ENCODE assay signal across 9 cellular contexts in genomic region chr10:16967000-16967865, GRCh38.
DNase-seq lines count a peak whose midpoint lies in the region; ATAC-seq, FAIRE-seq and TF ChIP-seq lines count a peak whose summit lies in the region.
"Had no signal": no experiment of that assay in that cellular context is flagged by ENCODE, and none has a peak within 500 bp of the region (broad histone marks: within the 10 kb centered on the region; RNA-seq: fewer than 3 reads in every experiment).

No MANE protein-coding gene starts in this region.

- no peaks in the 10 kb centered on the region for H3K79me2 ChIP-seq in parathyroid adenoma

- no peaks in the 10 kb centered on the region for H3K36me3 ChIP-seq in SJCRH30
- no peaks in the 10 kb centered on the region for H3K36me3 ChIP-seq in parathyroid adenoma (ENCODE audit: control insufficient read depth, insufficient read depth, low read length)

- ATAC-seq in GM19328 (IDR thresholded peaks at IDR 0.05; ENCODE audit: unreplicated experiment): no peak

- H3K9ac ChIP-seq in parathyroid adenoma: no peak overlapping the region

- in situ Hi-C loops in Caki2 (cut with HindIII; ENCODE audit: low pct_unique_long_range_greater_than_20kb, low sequenced_read_pairs): no loop called here

- no peaks in the 10 kb centered on the region for H3K27me3 ChIP-seq in SJCRH30
- H3K27me3 ChIP-seq in parathyroid adenoma (ENCODE audit: control insufficient read depth, insufficient read depth, low read length): no peaks in the 10 kb centered on the region

- H3K27ac ChIP-seq in SJCRH30 (peak overlapping the region; percentile 98), parathyroid adenoma (peak overlapping the region; percentile 68)

- TF ChIP-seq CTCF in parathyroid adenoma (IDR thresholded peaks at IDR 0.05): no peak

- H3K4me2 ChIP-seq in parathyroid adenoma (ENCODE audit: low read length): no peak overlapping the region

- peaks cover 48% of the 10 kb centered on the region for H3K4me1 ChIP-seq in SJCRH30
- peaks cover 23% of the 10 kb centered on the region for H3K4me1 ChIP-seq in parathyroid adenoma

- H2AFZ ChIP-seq in parathyroid adenoma: peak overlapping the region; percentile 43

- H3K9me3 ChIP-seq in SJCRH30 (replicated peaks) (no peaks in the 10 kb centered on the region), parathyroid adenoma (ENCODE audit: control insufficient read depth, low read length) (no peaks in the 10 kb centered on the region)

- FAIRE-seq in endometrium (lab: Jason Lieb, UNC) (peak; percentile 26), frontal cortex (lab: Jason Lieb, UNC) (no peak)

- H3K4me3 ChIP-seq in SJCRH30: no peak overlapping the region
- H3K4me3 ChIP-seq in parathyroid adenoma (ENCODE audit: low read depth, low read length): no peak overlapping the region

- DNase-seq in Caki2 (ENCODE audit: low read depth) (peak; percentile 56), SJCRH30 (no peak), frontal cortex (ENCODE audit: low spot score in 2 of 2) (no peak), NCI-H2227 (lab: John Stamatoyannopoulos, UW; ENCODE audit: unreplicated experiment) (no peak), inferior parietal cortex (ENCODE audit: extremely low spot score) (no peak)
- DNase-seq: NCI-H1105 treated with DMSO at 0.1 percent for 48 hours had no signal
